8 cellular contexts compared by ENCODE assay signal in the genomic region with DNA sequence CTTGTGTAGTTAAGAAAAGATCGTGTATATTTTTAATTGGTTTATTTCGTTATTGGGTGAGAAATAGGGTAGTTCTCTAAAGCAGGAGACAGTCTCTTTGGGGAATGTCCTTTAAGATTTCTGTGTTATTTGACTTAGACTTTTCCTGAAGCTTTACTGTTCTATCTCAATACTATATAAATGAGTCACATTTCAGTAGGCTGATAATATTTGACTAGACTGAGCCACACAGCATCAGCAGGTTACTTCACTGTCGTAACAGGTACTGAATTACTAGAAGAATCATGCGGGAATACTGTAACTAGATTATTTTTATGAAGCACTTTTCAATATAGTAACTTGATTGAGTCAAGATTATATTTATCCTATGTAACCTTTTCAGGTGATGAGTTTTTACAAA. TPM values are rescaled to one million over a fixed set of nuclear protein-coding genes. Genes with fewer than 3 reads are reported as not detected.
DNase-seq lines count a peak whose midpoint lies in the region; ATAC-seq and TF ChIP-seq lines count a peak whose summit lies in the region.

No MANE protein-coding gene starts in this region.

- H3K4me1 Mint-ChIP-seq in activated naive CD8-positive, alpha-beta T cell treated with anti-CD3 and anti-CD28 coated beads for 36 hours, result peaks cover 50% of the 10 kb centered on the region

- CTCF ChIA-PET in A673 (lab: Charles Lee), result no interaction called here
- CTCF ChIA-PET in HEK293 (lab: Yijun Ruan, JAX), result interaction anchor here (0.6 to 3.6 kb wide), 6 partner anchors 8 to 1922 kb away, joined by 3 to 32 read pairs (median 4); no protein-coding TSS in a partner anchor

- TF ChIP-seq POLR2A in right lobe of liver (IDR thresholded peaks at IDR 0.05), result no peak

- POLR2A ChIA-PET in A673 (lab: Charles Lee; ENCODE audit: low non-redundant PET), result no interaction called here
- POLR2A ChIA-PET in HEK293 (lab: Yijun Ruan, JAX), result interaction anchor here (2.0 to 2.3 kb wide), 3 partner anchors 12 to 256 kb away, joined by 6 to 15 read pairs (median 13); partner anchors contain the start of genes FAM135A and SDHAF4

- peak overlapping the region; percentile 90 for H3K4me3 Mint-ChIP-seq in activated naive CD8-positive, alpha-beta T cell treated with anti-CD3 and anti-CD28 coated beads for 36 hours

- peak overlapping the region; percentile 20 for H3K27ac Mint-ChIP-seq in activated naive CD8-positive, alpha-beta T cell treated with anti-CD3 and anti-CD28 coated beads for 36 hours

- WGBS in right lobe of liver (ENCODE audit: insufficient coverage, low coverage, low lambda C conversion rate, missing lambda C conversion rate), result 25% methylated on average over 4 of the region's 4 CpGs

- intact Hi-C loops in A673 (cut with micrococcal nuclease; ENCODE audit: unreplicated experiment) (loop anchor here (5.0 kb wide), 1 partner anchor 808 kb away; no protein-coding TSS in a partner anchor), right lobe of liver (cut with DNase I) (no loop called here)

- H3K27me3 Mint-ChIP-seq in activated naive CD8-positive, alpha-beta T cell treated with anti-CD3 and anti-CD28 coated beads for 36 hours, result no peaks in the 10 kb centered on the region

- peaks cover 2% of the 10 kb centered on the region for H3K36me3 Mint-ChIP-seq in activated naive CD8-positive, alpha-beta T cell treated with anti-CD3 and anti-CD28 coated beads for 36 hours

- TF ChIP-seq CTCF in A673 (conservative IDR thresholded peaks at IDR 0.05; ENCODE audit: low read depth, low read length), result no peak
- no peak for TF ChIP-seq CTCF in HEK293 (tag by site-specific recombination; IDR thresholded peaks at IDR 0.05)
- TF ChIP-seq CTCF in right lobe of liver (IDR thresholded peaks at IDR 0.05), result no peak

- H3K4me3 ChIP-seq in A673 (ENCODE audit: low read depth, low read length, poor library complexity, severe bottlenecking) (peak overlapping the region; percentile 88), HEK293 (ENCODE audit: low read depth, low read length) (peak overlapping the region; percentile 93), right lobe of liver (peak overlapping the region in 2 of 3 donors; percentile 77 to 90)

- DNase-seq in A673 (ENCODE audit: low spot score) (no peak), right lobe of liver (no peak), C1 segment of cervical spinal cord (lab: John Stamatoyannopoulos, UW) (no peak), DMS114 treated with DMSO at 0.1 percent for 48 hours (lab: John Stamatoyannopoulos, UW; ENCODE audit: unreplicated experiment) (no peak), medulla oblongata (ENCODE audit: extremely low spot score) (no peak)
- no peak for DNase-seq in activated naive CD8-positive, alpha-beta T cell treated with anti-CD3 and anti-CD28 coated beads for 36 hours

- no peaks in the 10 kb centered on the region for H3K9me3 Mint-ChIP-seq in activated naive CD8-positive, alpha-beta T cell treated with anti-CD3 and anti-CD28 coated beads for 36 hours

- H3K27ac ChIP-seq in A673 (ENCODE audit: low read depth, low read length, poor library complexity, severe bottlenecking) (no peak overlapping the region), HEK293 (ENCODE audit: extremely low read depth, low read depth, low read length) (no peak overlapping the region), right lobe of liver (no peak overlapping the region)

- TSS peak; percentile 59 for BruUV-seq in A673 (replicated peaks; lab: Mats Ljungman, UMichigan)

- ATAC-seq in right lobe of liver (peak in 1 of 4 donors; percentile 35), GM21390 (IDR thresholded peaks at IDR 0.05; ENCODE audit: unreplicated experiment) (no peak)

- H3K4me1 ChIP-seq in A673 (ENCODE audit: insufficient read depth, low read length, poor library complexity, severe bottlenecking) (no peaks in the 10 kb centered on the region), HEK293 (ENCODE audit: control insufficient read depth, insufficient read depth, low read length) (peaks cover 13% of the 10 kb centered on the region), right lobe of liver (peaks cover 0 to 9% (median 4%) of the 10 kb centered on the region in 4 donors)

- H3K27me3 ChIP-seq in A673 (replicated peaks; ENCODE audit: insufficient read depth, low read depth, low read length, poor library complexity) (no peaks in the 10 kb centered on the region), right lobe of liver (no peaks in the 10 kb centered on the region)

- H3K36me3 ChIP-seq in A673 (ENCODE audit: insufficient read depth, low read length, poor library complexity, severe bottlenecking) (no peaks in the 10 kb centered on the region), HEK293 (ENCODE audit: control insufficient read depth in 2 of 2, insufficient read depth in 1 of 2, low read length in 2 of 2) (peaks cover 0 to 4% of the 10 kb centered on the region in 2 experiments; a peak in 1 of 3 replicates), right lobe of liver (no peaks in the 10 kb centered on the region)

- H3K9me3 ChIP-seq in A673 (ENCODE audit: low read depth, low read length, poor library complexity, severe bottlenecking) (no peaks in the 10 kb centered on the region), HEK293 (ENCODE audit: control insufficient read depth, insufficient read depth, low read depth, low read length) (no peaks in the 10 kb centered on the region), right lobe of liver (no peaks in the 10 kb centered on the region)

TF ChIP-seq in HEK293, 187 proteins besides CTCF, POLR2A, EP300 and RAD21 (continues in another document):
- 0 out of 2 replicates have a peak, but pooled peaks have one; percentile 27 for TF ChIP-seq PRDM10 (tag by site-specific recombination; IDR thresholded peaks at IDR 0.05)
- TF ChIP-seq ZNF518A (tag by site-specific recombination; conservative IDR thresholded peaks at IDR 0.05; ENCODE audit: low read depth), result no peak
- no peak for TF ChIP-seq ZNF114 (tag by site-specific recombination; IDR thresholded peaks at IDR 0.05)
- no peak for TF ChIP-seq ZNF157 (tag by site-specific recombination; IDR thresholded peaks at IDR 0.05)
- TF ChIP-seq KLF16 (tag by site-specific recombination; IDR thresholded peaks at IDR 0.05), result no peak

RNA-seq across cellular contexts. Expression of gene SMAP1, which starts 1.4 kb away (rescaled TPM):
- total RNA-seq in A673 (2021) (23.2 and 23.7 TPM in 2 replicates), right lobe of liver (10 to 100 TPM in 4 of 6 experiments, 1 to 10 TPM in 2; 9.1 to 16.1 (median 12.2) TPM)
- total RNA-seq in activated naive CD8-positive, alpha-beta T cell treated with anti-CD3 and anti-CD28 coated beads for 36 hours, result 10 to 100 TPM; 24.3 to 25.0 TPM
